1 cellular context compared by ENCODE assay signal in genomic region chr19:51783373-51783772, GRCh38.
TF ChIP-seq lines count a peak whose summit lies in the region.

No MANE protein-coding gene starts in this region.

TF ChIP-seq in H1, 55 proteins besides CTCF, POLR2A, EP300 and RAD21:
- TF ChIP-seq GTF2F1 (IDR thresholded peaks at IDR 0.05; ENCODE audit: borderline replicate concordance, low read depth, low read length): no peak
- TF ChIP-seq RFX5 (IDR thresholded peaks at IDR 0.05; ENCODE audit: borderline replicate concordance, low read depth, low read length): no peak
- TF ChIP-seq BRCA1 (IDR thresholded peaks at IDR 0.05; ENCODE audit: low read depth, low read length): no peak
- TF ChIP-seq SP2 (IDR thresholded peaks at IDR 0.05; ENCODE audit: low read length): no peak
- TF ChIP-seq MAFK (IDR thresholded peaks at IDR 0.05; ENCODE audit: low read depth, low read length): no peak
- TF ChIP-seq FOSL1 (IDR thresholded peaks at IDR 0.05; ENCODE audit: insufficient read depth, low read depth, low read length): no peak
- no peak for TF ChIP-seq POU5F1 (IDR thresholded peaks at IDR 0.05; ENCODE audit: low read depth, low read length)
- TF ChIP-seq CEBPB (IDR thresholded peaks at IDR 0.05; ENCODE audit: low read depth, low read length): no peak
